1 cellular context compared by ENCODE assay signal in the genomic region with DNA sequence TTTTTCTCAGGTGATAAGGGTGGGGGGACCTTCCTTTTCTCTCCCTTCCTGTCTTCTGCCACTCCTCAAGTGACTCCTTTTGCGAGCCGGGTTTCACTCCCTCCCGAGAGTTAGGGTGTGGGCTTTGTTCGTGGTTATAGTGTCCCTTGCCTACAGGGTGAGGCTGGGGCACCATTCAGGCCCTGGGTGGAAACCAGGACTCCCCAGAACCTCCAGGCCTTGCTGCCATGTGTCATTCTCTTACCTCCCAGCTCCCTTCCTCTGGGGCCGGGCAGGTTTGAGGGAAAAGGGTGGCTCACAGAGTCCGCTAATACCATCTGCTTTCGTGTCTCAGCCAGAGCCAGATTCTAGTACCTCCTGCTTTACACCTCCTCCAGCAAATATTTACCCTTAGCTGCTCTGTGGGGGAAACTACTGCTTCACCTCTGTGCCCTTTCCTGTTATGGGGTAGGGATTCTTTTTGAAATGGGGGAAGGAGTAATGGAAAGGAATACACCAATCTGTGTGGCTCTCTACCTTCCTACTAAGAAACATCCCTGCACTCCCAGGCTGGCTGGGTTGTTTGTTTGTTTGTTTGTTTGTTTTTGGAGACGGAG.
TF ChIP-seq lines count a peak whose summit lies in the region.

No MANE protein-coding gene starts in this region.

TF ChIP-seq in HepG2, 621 proteins besides CTCF, POLR2A, EP300 and RAD21 (continued from another document):
- TF ChIP-seq, protein P1, sequence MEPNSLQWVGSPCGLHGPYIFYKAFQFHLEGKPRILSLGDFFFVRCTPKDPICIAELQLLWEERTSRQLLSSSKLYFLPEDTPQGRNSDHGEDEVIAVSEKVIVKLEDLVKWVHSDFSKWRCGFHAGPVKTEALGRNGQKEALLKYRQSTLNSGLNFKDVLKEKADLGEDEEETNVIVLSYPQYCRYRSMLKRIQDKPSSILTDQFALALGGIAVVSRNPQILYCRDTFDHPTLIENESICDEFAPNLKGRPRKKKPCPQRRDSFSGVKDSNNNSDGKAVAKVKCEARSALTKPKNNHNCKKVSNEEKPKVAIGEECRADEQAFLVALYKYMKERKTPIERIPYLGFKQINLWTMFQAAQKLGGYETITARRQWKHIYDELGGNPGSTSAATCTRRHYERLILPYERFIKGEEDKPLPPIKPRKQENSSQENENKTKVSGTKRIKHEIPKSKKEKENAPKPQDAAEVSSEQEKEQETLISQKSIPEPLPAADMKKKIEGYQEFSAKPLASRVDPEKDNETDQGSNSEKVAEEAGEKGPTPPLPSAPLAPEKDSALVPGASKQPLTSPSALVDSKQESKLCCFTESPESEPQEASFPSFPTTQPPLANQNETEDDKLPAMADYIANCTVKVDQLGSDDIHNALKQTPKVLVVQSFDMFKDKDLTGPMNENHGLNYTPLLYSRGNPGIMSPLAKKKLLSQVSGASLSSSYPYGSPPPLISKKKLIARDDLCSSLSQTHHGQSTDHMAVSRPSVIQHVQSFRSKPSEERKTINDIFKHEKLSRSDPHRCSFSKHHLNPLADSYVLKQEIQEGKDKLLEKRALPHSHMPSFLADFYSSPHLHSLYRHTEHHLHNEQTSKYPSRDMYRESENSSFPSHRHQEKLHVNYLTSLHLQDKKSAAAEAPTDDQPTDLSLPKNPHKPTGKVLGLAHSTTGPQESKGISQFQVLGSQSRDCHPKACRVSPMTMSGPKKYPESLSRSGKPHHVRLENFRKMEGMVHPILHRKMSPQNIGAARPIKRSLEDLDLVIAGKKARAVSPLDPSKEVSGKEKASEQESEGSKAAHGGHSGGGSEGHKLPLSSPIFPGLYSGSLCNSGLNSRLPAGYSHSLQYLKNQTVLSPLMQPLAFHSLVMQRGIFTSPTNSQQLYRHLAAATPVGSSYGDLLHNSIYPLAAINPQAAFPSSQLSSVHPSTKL (CRISPR knock-in tag; IDR thresholded peaks at IDR 0.05): peak; percentile 14; the same call in 1 of the 2 replicates
- TF ChIP-seq SSRP1 (CRISPR knock-in tag; IDR thresholded peaks at IDR 0.05) (no peak), KLF16 (CRISPR knock-in tag; IDR thresholded peaks at IDR 0.05) (no peak), HNF4A (CRISPR knock-in tag; IDR thresholded peaks at IDR 0.05) (0 out of 2 replicates have a peak, but pooled peaks have one; percentile 10), ZNF224 (CRISPR knock-in tag; IDR thresholded peaks at IDR 0.05) (no peak), ZNF468 (CRISPR knock-in tag; IDR thresholded peaks at IDR 0.05) (no peak), SYNCRIP (IDR thresholded peaks at IDR 0.05; ENCODE audit: insufficient read depth, low read depth, low read length) (no peak), SIX4 (CRISPR knock-in tag; IDR thresholded peaks at IDR 0.05) (no peak), TBL1XR1 (IDR thresholded peaks at IDR 0.05; ENCODE audit: borderline replicate concordance, low read length, partially characterized antibody) (no peak), RARA (CRISPR knock-in tag; IDR thresholded peaks at IDR 0.05) (peak; percentile 41; the same call in 1 of the 2 replicates), ZNF296 (CRISPR knock-in tag; conservative IDR thresholded peaks at IDR 0.05) (no peak), ZNF713 (CRISPR knock-in tag; IDR thresholded peaks at IDR 0.05) (no peak), HNRNPL (IDR thresholded peaks at IDR 0.05; ENCODE audit: low read depth, low read length) (no peak), HES4 (CRISPR knock-in tag; IDR thresholded peaks at IDR 0.05; ENCODE audit: borderline replicate concordance) (no peak), NR2F6 (IDR thresholded peaks at IDR 0.05) (0 out of 2 replicates have a peak, but pooled peaks have one; percentile 10), NR2F6 (CRISPR knock-in tag; IDR thresholded peaks at IDR 0.05) (peak; percentile 54; the same call in 1 of the 2 replicates), ZNF724P (CRISPR knock-in tag; IDR thresholded peaks at IDR 0.05; ENCODE audit: borderline replicate concordance) (no peak), GABPB1 (CRISPR knock-in tag; IDR thresholded peaks at IDR 0.05) (no peak), ZFX (CRISPR knock-in tag; IDR thresholded peaks at IDR 0.05; ENCODE audit: low read depth) (peak; percentile 43; the same call in 1 of the 2 replicates), MTF2 (CRISPR knock-in tag; IDR thresholded peaks at IDR 0.05; ENCODE audit: borderline replicate concordance) (no peak), ZNF460 (CRISPR knock-in tag; IDR thresholded peaks at IDR 0.05; ENCODE audit: borderline replicate concordance) (no peak)
- TF ChIP-seq, protein P2, sequence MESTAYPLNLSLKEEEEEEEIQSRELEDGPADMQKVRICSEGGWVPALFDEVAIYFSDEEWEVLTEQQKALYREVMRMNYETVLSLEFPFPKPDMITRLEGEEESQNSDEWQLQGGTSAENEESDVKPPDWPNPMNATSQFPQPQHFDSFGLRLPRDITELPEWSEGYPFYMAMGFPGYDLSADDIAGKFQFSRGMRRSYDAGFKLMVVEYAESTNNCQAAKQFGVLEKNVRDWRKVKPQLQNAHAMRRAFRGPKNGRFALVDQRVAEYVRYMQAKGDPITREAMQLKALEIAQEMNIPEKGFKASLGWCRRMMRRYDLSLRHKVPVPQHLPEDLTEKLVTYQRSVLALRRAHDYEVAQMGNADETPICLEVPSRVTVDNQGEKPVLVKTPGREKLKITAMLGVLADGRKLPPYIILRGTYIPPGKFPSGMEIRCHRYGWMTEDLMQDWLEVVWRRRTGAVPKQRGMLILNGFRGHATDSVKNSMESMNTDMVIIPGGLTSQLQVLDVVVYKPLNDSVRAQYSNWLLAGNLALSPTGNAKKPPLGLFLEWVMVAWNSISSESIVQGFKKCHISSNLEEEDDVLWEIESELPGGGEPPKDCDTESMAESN (CRISPR knock-in tag; conservative IDR thresholded peaks at IDR 0.05): no peak
- TF ChIP-seq, protein P3, sequence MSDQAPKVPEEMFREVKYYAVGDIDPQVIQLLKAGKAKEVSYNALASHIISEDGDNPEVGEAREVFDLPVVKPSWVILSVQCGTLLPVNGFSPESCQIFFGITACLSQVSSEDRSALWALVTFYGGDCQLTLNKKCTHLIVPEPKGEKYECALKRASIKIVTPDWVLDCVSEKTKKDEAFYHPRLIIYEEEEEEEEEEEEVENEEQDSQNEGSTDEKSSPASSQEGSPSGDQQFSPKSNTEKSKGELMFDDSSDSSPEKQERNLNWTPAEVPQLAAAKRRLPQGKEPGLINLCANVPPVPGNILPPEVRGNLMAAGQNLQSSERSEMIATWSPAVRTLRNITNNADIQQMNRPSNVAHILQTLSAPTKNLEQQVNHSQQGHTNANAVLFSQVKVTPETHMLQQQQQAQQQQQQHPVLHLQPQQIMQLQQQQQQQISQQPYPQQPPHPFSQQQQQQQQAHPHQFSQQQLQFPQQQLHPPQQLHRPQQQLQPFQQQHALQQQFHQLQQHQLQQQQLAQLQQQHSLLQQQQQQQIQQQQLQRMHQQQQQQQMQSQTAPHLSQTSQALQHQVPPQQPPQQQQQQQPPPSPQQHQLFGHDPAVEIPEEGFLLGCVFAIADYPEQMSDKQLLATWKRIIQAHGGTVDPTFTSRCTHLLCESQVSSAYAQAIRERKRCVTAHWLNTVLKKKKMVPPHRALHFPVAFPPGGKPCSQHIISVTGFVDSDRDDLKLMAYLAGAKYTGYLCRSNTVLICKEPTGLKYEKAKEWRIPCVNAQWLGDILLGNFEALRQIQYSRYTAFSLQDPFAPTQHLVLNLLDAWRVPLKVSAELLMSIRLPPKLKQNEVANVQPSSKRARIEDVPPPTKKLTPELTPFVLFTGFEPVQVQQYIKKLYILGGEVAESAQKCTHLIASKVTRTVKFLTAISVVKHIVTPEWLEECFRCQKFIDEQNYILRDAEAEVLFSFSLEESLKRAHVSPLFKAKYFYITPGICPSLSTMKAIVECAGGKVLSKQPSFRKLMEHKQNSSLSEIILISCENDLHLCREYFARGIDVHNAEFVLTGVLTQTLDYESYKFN (CRISPR knock-in tag; conservative IDR thresholded peaks at IDR 0.05): no peak
- TF ChIP-seq, protein P4, sequence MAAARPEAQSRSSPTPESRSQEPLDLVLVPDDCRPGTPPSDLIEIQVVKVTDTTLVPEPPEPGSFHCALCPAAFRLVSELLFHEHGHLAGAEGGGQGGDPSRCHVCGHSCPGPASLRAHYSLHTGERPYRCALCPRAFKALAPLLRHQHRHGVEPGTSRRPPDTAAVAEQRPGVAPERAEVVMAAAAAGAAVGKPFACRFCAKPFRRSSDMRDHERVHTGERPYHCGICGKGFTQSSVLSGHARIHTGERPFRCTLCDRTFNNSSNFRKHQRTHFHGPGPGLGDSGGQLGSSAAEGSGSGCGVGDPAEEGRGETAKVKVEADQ (CRISPR knock-in tag; IDR thresholded peaks at IDR 0.05; ENCODE audit: borderline replicate concordance): no peak; the same call in 1 of the 2 replicates
- TF ChIP-seq, protein P5, sequence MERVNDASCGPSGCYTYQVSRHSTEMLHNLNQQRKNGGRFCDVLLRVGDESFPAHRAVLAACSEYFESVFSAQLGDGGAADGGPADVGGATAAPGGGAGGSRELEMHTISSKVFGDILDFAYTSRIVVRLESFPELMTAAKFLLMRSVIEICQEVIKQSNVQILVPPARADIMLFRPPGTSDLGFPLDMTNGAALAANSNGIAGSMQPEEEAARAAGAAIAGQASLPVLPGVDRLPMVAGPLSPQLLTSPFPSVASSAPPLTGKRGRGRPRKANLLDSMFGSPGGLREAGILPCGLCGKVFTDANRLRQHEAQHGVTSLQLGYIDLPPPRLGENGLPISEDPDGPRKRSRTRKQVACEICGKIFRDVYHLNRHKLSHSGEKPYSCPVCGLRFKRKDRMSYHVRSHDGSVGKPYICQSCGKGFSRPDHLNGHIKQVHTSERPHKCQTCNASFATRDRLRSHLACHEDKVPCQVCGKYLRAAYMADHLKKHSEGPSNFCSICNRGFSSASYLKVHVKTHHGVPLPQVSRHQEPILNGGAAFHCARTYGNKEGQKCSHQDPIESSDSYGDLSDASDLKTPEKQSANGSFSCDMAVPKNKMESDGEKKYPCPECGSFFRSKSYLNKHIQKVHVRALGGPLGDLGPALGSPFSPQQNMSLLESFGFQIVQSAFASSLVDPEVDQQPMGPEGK (CRISPR knock-in tag; IDR thresholded peaks at IDR 0.05): no peak
- TF ChIP-seq, protein P6, sequence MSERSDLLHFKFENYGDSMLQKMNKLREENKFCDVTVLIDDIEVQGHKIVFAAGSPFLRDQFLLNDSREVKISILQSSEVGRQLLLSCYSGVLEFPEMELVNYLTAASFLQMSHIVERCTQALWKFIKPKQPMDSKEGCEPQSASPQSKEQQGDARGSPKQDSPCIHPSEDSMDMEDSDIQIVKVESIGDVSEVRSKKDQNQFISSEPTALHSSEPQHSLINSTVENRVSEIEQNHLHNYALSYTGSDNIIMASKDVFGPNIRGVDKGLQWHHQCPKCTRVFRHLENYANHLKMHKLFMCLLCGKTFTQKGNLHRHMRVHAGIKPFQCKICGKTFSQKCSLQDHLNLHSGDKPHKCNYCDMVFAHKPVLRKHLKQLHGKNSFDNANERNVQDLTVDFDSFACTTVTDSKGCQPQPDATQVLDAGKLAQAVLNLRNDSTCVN (CRISPR knock-in tag; IDR thresholded peaks at IDR 0.05; ENCODE audit: borderline replicate concordance): 0 out of 2 replicates have a peak, but pooled peaks have one; percentile 75
